17 cellular contexts compared by ENCODE assay signal in genomic region chr2:173986805-173987204, GRCh38. TPM values are rescaled to one million over a fixed set of nuclear protein-coding genes. Genes with fewer than 3 reads are reported as not detected.
DNase-seq lines count a peak whose midpoint lies in the region; ATAC-seq and TF ChIP-seq lines count a peak whose summit lies in the region.
"Had no signal": no experiment of that assay in that cellular context is flagged by ENCODE, and none has a peak within 500 bp of the region (broad histone marks: within the 10 kb centered on the region; RNA-seq: fewer than 3 reads in every experiment).

No MANE protein-coding gene starts in this region.

- intact Hi-C loops in MCF 10A (cut with micrococcal nuclease) = no loop called here
- intact Hi-C loops in gastrocnemius medialis (cut with DNase I; ENCODE audit: low total_unique reads) = no loop called here
- intact Hi-C loops in activated naive CD4-positive, alpha-beta T cell treated with anti-CD3 and anti-CD28 coated beads for 36 hours (cut with micrococcal nuclease) = no loop called here

- H3K9me3 Mint-ChIP-seq in MCF 10A (ENCODE audit: unreplicated experiment) = no peaks in the 10 kb centered on the region
- H3K9me3 Mint-ChIP-seq in activated naive CD4-positive, alpha-beta T cell treated with anti-CD3 and anti-CD28 coated beads for 36 hours = no peaks in the 10 kb centered on the region

- peaks cover 0 to 64% of the 10 kb centered on the region in 2 donors for H3K4me1 ChIP-seq in right atrium auricular region
- H3K4me1 ChIP-seq in gastrocnemius medialis = peaks cover 42 to 48% of the 10 kb centered on the region in 2 donors

- ATAC-seq in gastrocnemius medialis (peak; percentile 75 to 78), HG03469 (IDR thresholded peaks at IDR 0.05; ENCODE audit: unreplicated experiment) (no peak)
- ATAC-seq: K562, T-helper 17 cell had no signal

- no peak overlapping the region for H3K4me3 Mint-ChIP-seq in MCF 10A (ENCODE audit: unreplicated experiment)
- H3K4me3 Mint-ChIP-seq in activated naive CD4-positive, alpha-beta T cell treated with anti-CD3 and anti-CD28 coated beads for 36 hours = no peak overlapping the region
- H3K4me3 Mint-ChIP-seq: T-helper 17 cell had no signal

- H3K27me3 ChIP-seq in right atrium auricular region (no peaks in the 10 kb centered on the region), gastrocnemius medialis (no peaks in the 10 kb centered on the region)

- peaks cover 58% of the 10 kb centered on the region for H3K4me1 Mint-ChIP-seq in MCF 10A (ENCODE audit: insufficient read depth, unreplicated experiment)
- H3K4me1 Mint-ChIP-seq in activated naive CD4-positive, alpha-beta T cell treated with anti-CD3 and anti-CD28 coated beads for 36 hours (ENCODE audit: low read depth) = peaks cover 20% of the 10 kb centered on the region

- TF ChIP-seq CTCF in MCF 10A (IDR thresholded peaks at IDR 0.05; ENCODE audit: unreplicated experiment) (no peak), right atrium auricular region (IDR thresholded peaks at IDR 0.05) (no peak), gastrocnemius medialis (IDR thresholded peaks at IDR 0.05 in 4 of 5, conservative IDR thresholded peaks at IDR 0.05 in 1 of 5) (no peak)

- no peaks in the 10 kb centered on the region for H3K27me3 Mint-ChIP-seq in MCF 10A (ENCODE audit: insufficient read depth, unreplicated experiment)
- H3K27me3 Mint-ChIP-seq in activated naive CD4-positive, alpha-beta T cell treated with anti-CD3 and anti-CD28 coated beads for 36 hours (ENCODE audit: low read depth) = peaks cover 3% of the 10 kb centered on the region

- H3K27ac ChIP-seq in right atrium auricular region (peak overlapping the region in 1 of 2 donors; percentile 54), gastrocnemius medialis (peak overlapping the region; percentile 37 to 73 (median 68))

- DNase-seq in AG20443 (ENCODE audit: low spot score) (peak; percentile 23), MCF 10A (ENCODE audit: unreplicated experiment) (no peak), right atrium auricular region (ENCODE audit: low spot score) (peak; percentile 67), gastrocnemius medialis (peak; percentile 54 to 64), DMS153 treated with DMSO at 0.1 percent for 48 hours (lab: John Stamatoyannopoulos, UW; ENCODE audit: unreplicated experiment) (no peak), GM19240 (ENCODE audit: insufficient read length, low spot score) (no peak)
- no peak for DNase-seq in activated naive CD4-positive, alpha-beta T cell treated with anti-CD3 and anti-CD28 coated beads for 36 hours
- DNase-seq: activated CD4-positive, alpha-beta T cell treated with anti-CD3 and anti-CD28 coated beads for 48 hours; activated T-cell treated with anti-CD3 and anti-CD28 coated beads, Interleukin-2, amount 50 U/mL, for 48 hours; amniotic stem cell; cortex of kidney; NCI-H1694 treated with DMSO at 0.1 percent for 48 hours; stimulated activated CD4-positive, alpha-beta T cell treated with anti-CD3 and anti-CD28 coated beads, Interleukin-4, amount 100 ng/mL, for 4 hours; stimulated activated naive CD4-positive, alpha-beta T cell; T-helper 17 cell had no signal

- TF ChIP-seq POLR2A in gastrocnemius medialis (IDR thresholded peaks at IDR 0.05) = no peak

- no TSS peak for BruUV-seq in MCF 10A (replicated peaks; lab: Mats Ljungman, UMichigan)

- H3K9me3 ChIP-seq in right atrium auricular region (no peaks in the 10 kb centered on the region), gastrocnemius medialis (no peaks in the 10 kb centered on the region)

- H3K4me3 ChIP-seq in right atrium auricular region (no peak overlapping the region), gastrocnemius medialis (no peak overlapping the region)
- H3K4me3 ChIP-seq: K562 had no signal

- in situ Hi-C loops in gastrocnemius medialis (cut with MboI; ENCODE audit: low sequenced_read_pairs in 4 of 4) = no loop called here

- H3K36me3 Mint-ChIP-seq in MCF 10A (ENCODE audit: insufficient read depth, unreplicated experiment) = no peaks in the 10 kb centered on the region
- no peaks in the 10 kb centered on the region for H3K36me3 Mint-ChIP-seq in activated naive CD4-positive, alpha-beta T cell treated with anti-CD3 and anti-CD28 coated beads for 36 hours (ENCODE audit: low read depth)

- CTCF ChIA-PET in MCF 10A (lab: Yijun Ruan, JAX) = interaction anchor here (0.5 to 1.4 kb wide), 6 partner anchors 8 to 841 kb away, joined by 3 to 6 read pairs (median 3); no protein-coding TSS in a partner anchor
- CTCF ChIA-PET in activated naive CD4-positive, alpha-beta T cell treated with anti-CD3 and anti-CD28 coated beads for 36 hours (lab: Charles Lee) = interaction anchor here (0.6 to 0.7 kb wide), 2 partner anchors 51 to 172 kb away, joined by 3 to 6 read pairs; no protein-coding TSS in a partner anchor

- POLR2A ChIA-PET in MCF 10A (lab: Yijun Ruan, JAX) = interaction anchor here (1.0 to 4.5 kb wide), 6 partner anchors 10 to 85 kb away, joined by 3 to 44 read pairs (median 4); partner anchors contain the start of gene SP3

- H3K36me3 ChIP-seq in right atrium auricular region (no peaks in the 10 kb centered on the region), gastrocnemius medialis (no peaks in the 10 kb centered on the region)

- peak overlapping the region; percentile 64 for H3K27ac Mint-ChIP-seq in MCF 10A (ENCODE audit: low read depth, unreplicated experiment)
- no peak overlapping the region for H3K27ac Mint-ChIP-seq in activated naive CD4-positive, alpha-beta T cell treated with anti-CD3 and anti-CD28 coated beads for 36 hours
- H3K27ac Mint-ChIP-seq: T-helper 17 cell had no signal

RNA-seq across cellular contexts. Expression of gene SP3, which starts 21.6 kb away (rescaled TPM):
- total RNA-seq in MCF 10A (2022) (62.1 and 73.8 TPM in 2 replicates), right atrium auricular region (10 to 100 TPM; 33.2 to 45.0 TPM), gastrocnemius medialis (10 to 100 TPM; 47.9 to 68.9 (median 58.7) TPM)
- total RNA-seq in activated naive CD4-positive, alpha-beta T cell treated with anti-CD3 and anti-CD28 coated beads for 36 hours = 10 to 100 TPM; 89.8 to 99.7 TPM

Comparison
In these comparisons a context has a peak if more than half of its experiments do, and no peak if none do; other contexts are left out.
1. DNase-seq: peak in AG20443 (single experiment), right atrium auricular region (single experiment) and gastrocnemius medialis (2 of 2); none in MCF 10A (single experiment), activated naive CD4-positive, alpha-beta T cell treated with anti-CD3 and anti-CD28 coated beads for 36 hours (single experiment), DMS153 treated with DMSO at 0.1 percent for 48 hours (single experiment) and GM19240 (single experiment).